Comparison of ENCODE assay signal across 9 cellular contexts in genomic region chr2:238158018-238158806, GRCh38. TPM values are rescaled to one million over a fixed set of nuclear protein-coding genes. Genes with fewer than 3 reads are reported as not detected.
DNase-seq lines count a peak whose midpoint lies in the region; ATAC-seq and TF ChIP-seq lines count a peak whose summit lies in the region.
"Had no signal": no experiment of that assay in that cellular context is flagged by ENCODE, and none has a peak within 500 bp of the region (broad histone marks: within the 10 kb centered on the region; RNA-seq: fewer than 3 reads in every experiment).

No MANE protein-coding gene starts in this region.

- H3K9me3 ChIP-seq in right lobe of liver (no peaks in the 10 kb centered on the region), tibial artery (no peaks in the 10 kb centered on the region)

- no TSS peak for BruUV-seq in MCF 10A (replicated peaks; lab: Mats Ljungman, UMichigan)

- WGBS in right lobe of liver (ENCODE audit: insufficient coverage, low coverage, low lambda C conversion rate, missing lambda C conversion rate), result 25% methylated on average over 5 of the region's 41 CpGs

- H3K9me3 Mint-ChIP-seq in activated naive CD4-positive, alpha-beta T cell treated with anti-CD3 and anti-CD28 coated beads, Interleukin-2, amount 50 U/mL, for 24 hours, result no peaks in the 10 kb centered on the region
- H3K9me3 Mint-ChIP-seq in MCF 10A (ENCODE audit: unreplicated experiment), result no peaks in the 10 kb centered on the region

- ATAC-seq in right lobe of liver, result no peak

- POLR2A ChIA-PET in MCF 10A (lab: Yijun Ruan, JAX), result no interaction called here

- H3K27ac ChIP-seq in right lobe of liver (no peak overlapping the region), tibial artery (no peak overlapping the region)

- no peak overlapping the region for H3K27ac Mint-ChIP-seq in activated naive CD4-positive, alpha-beta T cell treated with anti-CD3 and anti-CD28 coated beads, Interleukin-2, amount 50 U/mL, for 24 hours
- H3K27ac Mint-ChIP-seq in MCF 10A (ENCODE audit: low read depth, unreplicated experiment), result no peak overlapping the region

- intact Hi-C loops in MCF 10A (cut with micrococcal nuclease), result loop anchor here (2.0 kb wide), 1 partner anchor 299 kb away; the partner anchor contains the start of gene RAMP1
- intact Hi-C loops in right lobe of liver (cut with DNase I), result no loop called here
- intact Hi-C loops in tibial artery (cut with DNase I; ENCODE audit: low total_unique reads), result no loop called here

- peaks cover 7% of the 10 kb centered on the region for H3K4me1 Mint-ChIP-seq in activated naive CD4-positive, alpha-beta T cell treated with anti-CD3 and anti-CD28 coated beads, Interleukin-2, amount 50 U/mL, for 24 hours
- peaks cover 5% of the 10 kb centered on the region for H3K4me1 Mint-ChIP-seq in MCF 10A (ENCODE audit: insufficient read depth, unreplicated experiment)

- no peaks in the 10 kb centered on the region for H3K4me1 ChIP-seq in right lobe of liver
- peaks cover 0 to 16% (median 14%) of the 10 kb centered on the region in 4 donors for H3K4me1 ChIP-seq in tibial artery

- no peak for DNase-seq in activated naive CD4-positive, alpha-beta T cell treated with anti-CD3 and anti-CD28 coated beads, Interleukin-2, amount 50 U/mL, for 16 hours
- DNase-seq in MCF 10A (ENCODE audit: unreplicated experiment) (no peak), right lobe of liver (peak in 2 of 3 donors; percentile 15 to 45), tibial artery (no peak), cortex of kidney (lab: John Stamatoyannopoulos, UW) (no peak), hypothalamus (lab: John Stamatoyannopoulos, UW) (no peak), DMS 273 (lab: John Stamatoyannopoulos, UW; ENCODE audit: unreplicated experiment) (no peak)
- DNase-seq: NCI-H187 had no signal

- TF ChIP-seq CTCF in MCF 10A (IDR thresholded peaks at IDR 0.05; ENCODE audit: unreplicated experiment), result no peak
- no peak for TF ChIP-seq CTCF in right lobe of liver (IDR thresholded peaks at IDR 0.05)
- no peak for TF ChIP-seq CTCF in tibial artery (IDR thresholded peaks at IDR 0.05)

- H3K4me3 ChIP-seq in right lobe of liver (peak overlapping the region in 1 of 3 donors; percentile 24), tibial artery (peak overlapping the region; percentile 12 to 47)

- no peak for TF ChIP-seq POLR2A in right lobe of liver (IDR thresholded peaks at IDR 0.05)

- no peaks in the 10 kb centered on the region for H3K36me3 ChIP-seq in right lobe of liver
- no peaks in the 10 kb centered on the region for H3K36me3 ChIP-seq in tibial artery

- no peaks in the 10 kb centered on the region for H3K36me3 Mint-ChIP-seq in activated naive CD4-positive, alpha-beta T cell treated with anti-CD3 and anti-CD28 coated beads, Interleukin-2, amount 50 U/mL, for 24 hours
- H3K36me3 Mint-ChIP-seq in MCF 10A (ENCODE audit: insufficient read depth, unreplicated experiment), result no peaks in the 10 kb centered on the region

- CTCF ChIA-PET in MCF 10A (lab: Yijun Ruan, JAX), result no interaction called here

- H3K27me3 ChIP-seq in right lobe of liver (no peaks in the 10 kb centered on the region), tibial artery (peaks cover 0 to 52% of the 10 kb centered on the region in 2 donors)

- H3K27me3 Mint-ChIP-seq in activated naive CD4-positive, alpha-beta T cell treated with anti-CD3 and anti-CD28 coated beads, Interleukin-2, amount 50 U/mL, for 24 hours, result peaks cover 8% of the 10 kb centered on the region
- no peaks in the 10 kb centered on the region for H3K27me3 Mint-ChIP-seq in MCF 10A (ENCODE audit: insufficient read depth, unreplicated experiment)

- H3K4me3 Mint-ChIP-seq in activated naive CD4-positive, alpha-beta T cell treated with anti-CD3 and anti-CD28 coated beads, Interleukin-2, amount 50 U/mL, for 24 hours, result peak overlapping the region; percentile 11
- H3K4me3 Mint-ChIP-seq in MCF 10A (ENCODE audit: unreplicated experiment), result peak overlapping the region; percentile 6

RNA-seq across cellular contexts. Expression of gene ERFE, which starts 0.6 kb away (rescaled TPM):
- total RNA-seq in MCF 10A (2022) (14.5 and 18.1 TPM in 2 replicates), right lobe of liver (1 to 10 TPM in 1 of 6 experiments, under 1 TPM in 2, not detected in 3; 0.27 to 1.4 (median 0.31) TPM)

RNA-seq across cellular contexts. Expression of gene KLHL30, which starts 19.7 kb away (rescaled TPM):
- total RNA-seq in MCF 10A (2022) (0.27 and 0.35 TPM in 2 replicates), right lobe of liver (under 1 TPM in 4 of 6 experiments, not detected in 2; 0.04 to 0.19 (median 0.11) TPM)

RNA-seq across cellular contexts. Expression of gene ILKAP, which starts 45.3 kb away (rescaled TPM):
- total RNA-seq in MCF 10A (2022) (57.2 and 59.6 TPM in 2 replicates), right lobe of liver (10 to 100 TPM in 5 of 6 experiments, 1 to 10 TPM in 1; 9.8 to 24.3 (median 16.8) TPM)

RNA-seq across cellular contexts. Expression of gene ESPNL, which starts 58.1 kb away (rescaled TPM):
- total RNA-seq in MCF 10A (2022) (not detected in 2 replicates), right lobe of liver (1 to 10 TPM in 1 of 6 experiments, under 1 TPM in 5; 0.11 to 1.1 (median 0.50) TPM)

Comparison
In these comparisons a context has a peak if more than half of its experiments do, and no peak if none do; other contexts are left out.
1. DNase-seq: peak in right lobe of liver (2 of 3); none in activated naive CD4-positive, alpha-beta T cell treated with anti-CD3 and anti-CD28 coated beads, Interleukin-2, amount 50 U/mL, for 16 hours (single experiment), MCF 10A (single experiment), tibial artery (0 of 2), cortex of kidney (single experiment), hypothalamus (0 of 51) and DMS 273 (single experiment).